ENCODE assay signal across 30 cellular contexts in the genomic region with DNA sequence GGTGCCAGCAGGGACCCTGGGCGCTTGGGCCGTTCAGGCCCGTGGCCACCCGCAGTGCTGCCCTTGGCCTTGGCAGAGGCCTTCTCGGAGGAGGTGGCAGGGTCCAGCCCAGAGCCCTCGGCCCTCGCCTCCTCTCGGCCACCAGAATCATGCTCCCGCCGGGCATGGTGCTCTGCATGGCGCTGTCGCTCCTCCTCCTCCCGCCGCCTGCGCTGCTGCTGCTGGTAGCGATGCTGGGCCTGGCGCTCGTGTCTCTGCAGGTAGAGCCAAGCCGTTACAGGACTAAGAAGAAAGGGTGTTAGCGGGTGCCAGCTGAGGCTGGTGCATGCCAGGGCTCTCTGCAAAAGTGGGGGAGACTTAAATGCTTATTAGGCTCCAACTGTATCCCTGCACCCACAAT.
"Had no signal": no experiment of that assay in that cellular context is flagged by ENCODE, and none has a peak within 500 bp of the region (broad histone marks: within the 10 kb centered on the region; RNA-seq: fewer than 3 reads in every experiment).

No MANE protein-coding gene starts in this region.

- H3K27ac Mint-ChIP-seq: activated CD4-positive, alpha-beta T cell treated with anti-CD3 and anti-CD28 coated beads, Interleukin-2, amount 10 ng/mL, durations not matched to agents 24 days and 14 days; activated CD8-positive, alpha-beta T cell treated with anti-CD3 and anti-CD28 coated beads for 36 hours; activated naive CD4-positive, alpha-beta T cell treated with anti-CD3 and anti-CD28 coated beads, Interleukin-2, amount 50 U/mL, for 24 hours; activated naive CD8-positive, alpha-beta T cell treated with anti-CD3 and anti-CD28 coated beads, Interleukin-2, amount 10 ng/mL, durations not matched to agents 7 days and 5 days; activated T-cell treated with anti-CD3 and anti-CD28 coated beads, Interleukin-2, amount 50 U/mL, for 72 hours; activated T-helper 17 cell treated with anti-CD3 and anti-CD28 coated beads, Interleukin-2, amount 50 U/mL, for 72 hours; T-helper 1 cell treated with Interleukin-12 subunit alpha and Interleukin-12 subunit beta and Interleukin-4 antibody, amounts not matched to agents 30 μg/mL and 1 μg/mL, for 36 hours; T-helper 2 cell treated with Interferon-gamma antibody and Interleukin-4, amounts not matched to agents 5 μg/mL and 100 μg/mL, for 36 hours had no signal

- H3K4me3 Mint-ChIP-seq: activated CD4-positive, alpha-beta T cell treated with anti-CD3 and anti-CD28 coated beads, Interleukin-2, amount 10 ng/mL, durations not matched to agents 24 days and 14 days; activated CD8-positive, alpha-beta T cell treated with anti-CD3 and anti-CD28 coated beads for 36 hours; activated naive CD4-positive, alpha-beta T cell treated with anti-CD3 and anti-CD28 coated beads, Interleukin-2, amount 50 U/mL, for 24 hours; activated naive CD8-positive, alpha-beta T cell treated with anti-CD3 and anti-CD28 coated beads, Interleukin-2, amount 10 ng/mL, durations not matched to agents 7 days and 5 days; activated T-cell treated with anti-CD3 and anti-CD28 coated beads, Interleukin-2, amount 50 U/mL, for 72 hours; activated T-helper 17 cell treated with anti-CD3 and anti-CD28 coated beads, Interleukin-2, amount 50 U/mL, for 72 hours; T-helper 1 cell treated with Interleukin-12 subunit alpha and Interleukin-12 subunit beta and Interleukin-4 antibody, amounts not matched to agents 30 μg/mL and 1 μg/mL, for 36 hours; T-helper 2 cell treated with Interferon-gamma antibody and Interleukin-4, amounts not matched to agents 5 μg/mL and 100 μg/mL, for 36 hours had no signal

- H2AFZ ChIP-seq: PC-9 had no signal

- H3K27me3 ChIP-seq: ascending aorta, MG63, SJSA1 had no signal

- H3K27me3 Mint-ChIP-seq: activated CD8-positive, alpha-beta T cell treated with anti-CD3 and anti-CD28 coated beads for 36 hours; activated naive CD4-positive, alpha-beta T cell treated with anti-CD3 and anti-CD28 coated beads, Interleukin-2, amount 50 U/mL, for 24 hours; activated naive CD8-positive, alpha-beta T cell treated with anti-CD3 and anti-CD28 coated beads, Interleukin-2, amount 10 ng/mL, durations not matched to agents 7 days and 5 days; activated T-helper 17 cell treated with anti-CD3 and anti-CD28 coated beads, Interleukin-2, amount 50 U/mL, for 72 hours had no signal

- H3K9me3 Mint-ChIP-seq: activated CD4-positive, alpha-beta T cell treated with anti-CD3 and anti-CD28 coated beads, Interleukin-2, amount 10 ng/mL, durations not matched to agents 24 days and 14 days; activated CD8-positive, alpha-beta T cell treated with anti-CD3 and anti-CD28 coated beads for 36 hours; activated naive CD4-positive, alpha-beta T cell treated with anti-CD3 and anti-CD28 coated beads, Interleukin-2, amount 50 U/mL, for 24 hours; activated naive CD8-positive, alpha-beta T cell treated with anti-CD3 and anti-CD28 coated beads, Interleukin-2, amount 10 ng/mL, durations not matched to agents 7 days and 5 days; activated T-cell treated with anti-CD3 and anti-CD28 coated beads, Interleukin-2, amount 50 U/mL, for 72 hours; activated T-helper 17 cell treated with anti-CD3 and anti-CD28 coated beads, Interleukin-2, amount 50 U/mL, for 72 hours; T-helper 1 cell treated with Interleukin-12 subunit alpha and Interleukin-12 subunit beta and Interleukin-4 antibody, amounts not matched to agents 30 μg/mL and 1 μg/mL, for 36 hours; T-helper 2 cell treated with Interferon-gamma antibody and Interleukin-4, amounts not matched to agents 5 μg/mL and 100 μg/mL, for 36 hours had no signal

- H3K4me1 Mint-ChIP-seq: activated naive CD4-positive, alpha-beta T cell treated with anti-CD3 and anti-CD28 coated beads, Interleukin-2, amount 50 U/mL, for 24 hours had no signal

- H3K9ac ChIP-seq: SK-N-SH had no signal

- H3K9me3 ChIP-seq: ascending aorta, MG63, SJSA1, SK-N-SH had no signal

- H3K27ac ChIP-seq: SJSA1 had no signal

- H3K36me3 Mint-ChIP-seq: activated naive CD4-positive, alpha-beta T cell treated with anti-CD3 and anti-CD28 coated beads, Interleukin-2, amount 50 U/mL, for 24 hours had no signal

- ATAC-seq: activated CD8-positive, alpha-beta T cell treated with anti-CD3 and anti-CD28 coated beads for 36 hours; activated T-cell treated with anti-CD3 and anti-CD28 coated beads, Interleukin-2, amount 50 U/mL, for 72 hours; activated T-helper 17 cell treated with anti-CD3 and anti-CD28 coated beads, Interleukin-2, amount 50 U/mL, for 72 hours had no signal

- FAIRE-seq: RCC 7860, TTC549 had no signal

- H3K4me2 ChIP-seq: SK-N-SH had no signal

- H3K4me3 ChIP-seq: ascending aorta, MG63, PC-9, SJSA1 had no signal

- DNase-seq: activated CD4-positive, alpha-beta T cell treated with anti-CD3 and anti-CD28 coated beads, Interleukin-2, amount 10 ng/mL, durations not matched to agents 24 days and 14 days; activated CD4-positive, alpha-beta T cell treated with anti-CD3 and anti-CD28 coated beads, Interleukin-2, amount 50 U/mL, for 4 hours; activated CD8-positive, alpha-beta T cell treated with anti-CD3 and anti-CD28 coated beads for 36 hours; activated effector memory CD4-positive, alpha-beta T cell treated with anti-CD3 and anti-CD28 coated beads, Interleukin-2, amount 50 U/mL, for 16 hours; activated naive CD4-positive, alpha-beta T cell; activated naive CD8-positive, alpha-beta T cell treated with anti-CD3 and anti-CD28 coated beads, Interleukin-2, amount 10 ng/mL, durations not matched to agents 7 days and 5 days; activated T-cell treated with anti-CD3 and anti-CD28 coated beads, Interleukin-2, amount 50 U/mL, for 1 hour; activated T-cell treated with anti-CD3 and anti-CD28 coated beads, Interleukin-2, amount 50 U/mL, for 72 hours; Karpas-422; MG63; NCI-H1048; NCI-H1105 treated with DMSO at 0.1 percent for 48 hours; NCI-H1436; NCI-H1694 treated with DMSO at 0.1 percent for 48 hours; NCI-H2029; NCI-H345; NCI-H524 treated with DMSO at 0.1 percent for 48 hours; NCI-H748 treated with DMSO at 0.1 percent for 48 hours; NK-92 treated with Interleukin-12 subunit alpha and Interleukin-12 subunit beta, amount 100 ng/mL, for 24 hours; PC-9; SHP77; SK-N-SH had no signal
